7 cellular contexts compared by ENCODE assay signal in genomic region chr9:128703616-128704355, GRCh38.
DNase-seq lines count a peak whose midpoint lies in the region; ATAC-seq and TF ChIP-seq lines count a peak whose summit lies in the region.
"Had no signal": no experiment of that assay in that cellular context is flagged by ENCODE, and none has a peak within 500 bp of the region (broad histone marks: within the 10 kb centered on the region; RNA-seq: fewer than 3 reads in every experiment).

No MANE protein-coding gene starts in this region.

- ATAC-seq in DND-41 (ENCODE audit: insufficient read depth, low read depth): no peak
- no peak for ATAC-seq in activated naive CD8-positive, alpha-beta T cell treated with anti-CD3 and anti-CD28 coated beads, Interleukin-2, amount 50 U/mL, for 24 hours
- ATAC-seq in GM21423 (IDR thresholded peaks at IDR 0.05; ENCODE audit: unreplicated experiment): no peak

- no peaks in the 10 kb centered on the region for H3K9me3 ChIP-seq in DND-41 (ENCODE audit: insufficient read depth, low read length, severe bottlenecking)
- H3K9me3 ChIP-seq in mucosa of rectum (ENCODE audit: control insufficient read depth in 2 of 2, low read length in 2 of 2): no peaks in the 10 kb centered on the region

- peaks cover 15% of the 10 kb centered on the region for H3K36me3 ChIP-seq in DND-41 (ENCODE audit: insufficient read depth, low read length)
- H3K36me3 ChIP-seq in mucosa of rectum (ENCODE audit: control insufficient read depth in 2 of 2, insufficient read depth in 2 of 2, low read length in 2 of 2): no peaks in the 10 kb centered on the region

- no peak for TF ChIP-seq CTCF in DND-41 (IDR thresholded peaks at IDR 0.05; ENCODE audit: borderline replicate concordance, extremely low read depth, low read length, poor library complexity, severe bottlenecking)

- no peaks in the 10 kb centered on the region for H3K27me3 ChIP-seq in DND-41 (ENCODE audit: insufficient read depth, low read length, poor library complexity)
- H3K27me3 ChIP-seq in mucosa of rectum (ENCODE audit: control insufficient read depth in 2 of 2, insufficient read depth in 2 of 2, low read length in 2 of 2): no peaks in the 10 kb centered on the region

- H3K27ac Mint-ChIP-seq in activated naive CD8-positive, alpha-beta T cell treated with anti-CD3 and anti-CD28 coated beads, Interleukin-2, amount 50 U/mL, for 24 hours: peak overlapping the region; percentile 54

- peak overlapping the region; percentile 90 for H2AFZ ChIP-seq in DND-41 (ENCODE audit: low read depth, low read length)

- DNase-seq in DND-41: no peak
- DNase-seq in activated naive CD8-positive, alpha-beta T cell treated with anti-CD3 and anti-CD28 coated beads, Interleukin-2, amount 50 U/mL, for 24 hours: no peak
- no peak for DNase-seq in Ammon's horn (ENCODE audit: low spot score)
- DNase-seq in anterior cingulate cortex (lab: John Stamatoyannopoulos, UW): no peak
- DNase-seq: activated CD4-positive, alpha-beta T cell treated with anti-CD3 and anti-CD28 coated beads, Interleukin-2, amount 50 U/mL, for 4 hours had no signal

- H3K27ac ChIP-seq in DND-41 (ENCODE audit: low read length): no peak overlapping the region; the same call in 1 of the 2 replicates
- peak overlapping the region; percentile 9 to 29 for H3K27ac ChIP-seq in mucosa of rectum (ENCODE audit: low read depth in 2 of 2, low read length in 2 of 2)

- peak overlapping the region; percentile 95 for H3K4me2 ChIP-seq in DND-41 (ENCODE audit: insufficient read depth, low read length)

- H3K27me3 Mint-ChIP-seq in activated naive CD8-positive, alpha-beta T cell treated with anti-CD3 and anti-CD28 coated beads, Interleukin-2, amount 50 U/mL, for 24 hours: no peaks in the 10 kb centered on the region

- peaks cover 21% of the 10 kb centered on the region for H3K4me1 ChIP-seq in DND-41 (ENCODE audit: insufficient read depth, low read length)
- H3K4me1 ChIP-seq in mucosa of rectum (ENCODE audit: control insufficient read depth in 2 of 2, insufficient read depth in 2 of 2, low read length in 2 of 2): peaks cover 0 to 6% of the 10 kb centered on the region in 2 donors

- H3K4me3 Mint-ChIP-seq in activated naive CD8-positive, alpha-beta T cell treated with anti-CD3 and anti-CD28 coated beads, Interleukin-2, amount 50 U/mL, for 24 hours: peak overlapping the region; percentile 81

- H3K4me1 Mint-ChIP-seq in activated naive CD8-positive, alpha-beta T cell treated with anti-CD3 and anti-CD28 coated beads, Interleukin-2, amount 50 U/mL, for 24 hours: peaks cover 14% of the 10 kb centered on the region

- H3K9me3 Mint-ChIP-seq in activated naive CD8-positive, alpha-beta T cell treated with anti-CD3 and anti-CD28 coated beads, Interleukin-2, amount 50 U/mL, for 24 hours: no peaks in the 10 kb centered on the region

- no peaks in the 10 kb centered on the region for H3K36me3 Mint-ChIP-seq in activated naive CD8-positive, alpha-beta T cell treated with anti-CD3 and anti-CD28 coated beads, Interleukin-2, amount 50 U/mL, for 24 hours (ENCODE audit: low read depth)

- H3K79me2 ChIP-seq in DND-41 (ENCODE audit: insufficient read depth, low read length): peaks cover 11% of the 10 kb centered on the region

- H3K4me3 ChIP-seq in DND-41 (ENCODE audit: low read depth in 1 of 2, low read length in 2 of 2) (peak overlapping the region in 1 of 2 experiments; percentile 82; a peak in 2 of 4 replicates), mucosa of rectum (ENCODE audit: low read length in 2 of 2) (peak overlapping the region in 1 of 2 donors; percentile 62)

- H3K9ac ChIP-seq in DND-41 (ENCODE audit: low read depth, low read length) (peak overlapping the region; percentile 87; the same call in 1 of the 2 replicates), mucosa of rectum (ENCODE audit: low read depth in 1 of 2, low read length in 2 of 2) (no peak overlapping the region)

- H4K20me1 ChIP-seq in DND-41 (ENCODE audit: insufficient read depth, low read length): no peaks in the 10 kb centered on the region
